In genomic region chr1:55211909-55212308, GRCh38 we compare ENCODE assay signal across 9 cellular contexts. TPM values are rescaled to one million over a fixed set of nuclear protein-coding genes. Genes with fewer than 3 reads are reported as not detected.
DNase-seq lines count a peak whose midpoint lies in the region; ATAC-seq, FAIRE-seq and TF ChIP-seq lines count a peak whose summit lies in the region.
"Had no signal": no experiment of that assay in that cellular context is flagged by ENCODE, and none has a peak within 500 bp of the region (broad histone marks: within the 10 kb centered on the region; RNA-seq: fewer than 3 reads in every experiment).

No MANE protein-coding gene starts in this region.

- peaks cover 73% of the 10 kb centered on the region for H4K20me1 ChIP-seq in BLaER1

- H3K4me2 ChIP-seq in BLaER1: peak overlapping the region; percentile 91

- no peak for TF ChIP-seq POLR2A in gastroesophageal sphincter (IDR thresholded peaks at IDR 0.05)

- no peak for FAIRE-seq in frontal cortex (lab: Jason Lieb, UNC)
- FAIRE-seq: G401.6 had no signal

- ATAC-seq in GM19438 (IDR thresholded peaks at IDR 0.05; ENCODE audit: low read depth, unreplicated experiment) (peak; percentile 39), gastroesophageal sphincter (no peak), GM18520 (IDR thresholded peaks at IDR 0.05; ENCODE audit: unreplicated experiment) (no peak)

- WGBS in gastroesophageal sphincter (ENCODE audit: low coverage in 1 of 2), 2 donors: 43 to 53% methylated on average over 1 to 3 of the region's 3 CpGs

- peak overlapping the region; percentile 99 for H3K9ac ChIP-seq in BLaER1

- peak overlapping the region; percentile 99; the same call in 1 of the 2 replicates for H3K27ac ChIP-seq in BLaER1
- H3K27ac ChIP-seq in gastroesophageal sphincter: peak overlapping the region; percentile 2 to 98 (median 66)

- H3K27me3 ChIP-seq in BLaER1: no peaks in the 10 kb centered on the region
- H3K27me3 ChIP-seq in gastroesophageal sphincter: no peaks in the 10 kb centered on the region

- peak; percentile 75 for DNase-seq in NOMO-1 treated with DMSO at 0.1 percent for 48 hours (lab: John Stamatoyannopoulos, UW; ENCODE audit: unreplicated experiment)
- no peak for DNase-seq in dedifferentiated amniotic fluid mesenchymal stem cell (ENCODE audit: extremely low spot score)
- DNase-seq in frontal cortex (ENCODE audit: low spot score in 2 of 2): no peak
- no peak for DNase-seq in occipital lobe (lab: John Stamatoyannopoulos, UW)

- peak overlapping the region; percentile 95 for H3K4me3 ChIP-seq in BLaER1
- H3K4me3 ChIP-seq in gastroesophageal sphincter: peak overlapping the region in 1 of 2 donors; percentile 94

- H3K36me3 ChIP-seq in BLaER1 (peaks cover 7% of the 10 kb centered on the region), gastroesophageal sphincter (no peaks in the 10 kb centered on the region)

- H3K4me1 ChIP-seq in BLaER1 (peaks cover 53% of the 10 kb centered on the region), gastroesophageal sphincter (peaks cover 4 to 85% (median 26%) of the 10 kb centered on the region in 3 donors)

- TF ChIP-seq CTCF in gastroesophageal sphincter (IDR thresholded peaks at IDR 0.05): no peak

- TF ChIP-seq EP300 in gastroesophageal sphincter (IDR thresholded peaks at IDR 0.05): no peak

- H3K9me3 ChIP-seq in BLaER1 (no peaks in the 10 kb centered on the region), gastroesophageal sphincter (no peaks in the 10 kb centered on the region)

RNA-seq across cellular contexts. Expression of gene USP24, which starts 3.3 kb away (rescaled TPM):
- total RNA-seq in gastroesophageal sphincter (10 to 100 TPM; 36.8 to 54.8 (median 45.5) TPM), frontal cortex (67.3 TPM), occipital lobe (93.9 TPM)
